ENCODE assay signal across 8 cellular contexts in genomic region chr17:77375917-77376651, GRCh38.
DNase-seq lines count a peak whose midpoint lies in the region; ATAC-seq and TF ChIP-seq lines count a peak whose summit lies in the region.

No MANE protein-coding gene starts in this region.

- peak overlapping the region; percentile 89 for H3K27ac ChIP-seq in WERI-Rb-1
- H3K27ac ChIP-seq in tibial nerve = peak overlapping the region; percentile 15 to 95 (median 90)
- peak overlapping the region in 10 of 59 donors; percentile 15 to 95 (median 66) for H3K27ac ChIP-seq in dorsolateral prefrontal cortex

- H3K36me3 ChIP-seq in WERI-Rb-1 (peaks cover 22% of the 10 kb centered on the region), tibial nerve (no peaks in the 10 kb centered on the region)

- H3K9me3 ChIP-seq in WERI-Rb-1 (ENCODE audit: severe bottlenecking) (no peaks in the 10 kb centered on the region), tibial nerve (no peaks in the 10 kb centered on the region)

- DNase-seq in Calu3 = no peak
- DNase-seq in WERI-Rb-1 = peak; percentile 80
- DNase-seq in chondrocyte (ENCODE audit: low spot score) = no peak
- peak; percentile 85 for DNase-seq in natural killer cell treated with Interleukin-12 subunit alpha and Interleukin-12 subunit beta and Interleukin-15 and Interleukin-18, amount 100 ng/mL, for 72 hours (ENCODE audit: low spot score)
- no peak for DNase-seq in tibial nerve (ENCODE audit: low spot score in 2 of 2)
- DNase-seq in putamen (ENCODE audit: low spot score) = no peak
- DNase-seq in dorsolateral prefrontal cortex = no peak
- no peak for DNase-seq in NCI-H446 treated with DMSO at 0.1 percent for 48 hours (lab: John Stamatoyannopoulos, UW)

- H3K4me1 Mint-ChIP-seq in Calu3 (ENCODE audit: low read depth, unreplicated experiment) (peaks cover 24% of the 10 kb centered on the region), chondrocyte (ENCODE audit: low read depth) (peaks cover 69% of the 10 kb centered on the region)
- H3K4me1 Mint-ChIP-seq in natural killer cell treated with Interleukin-12 subunit alpha and Interleukin-12 subunit beta and Interleukin-15 and Interleukin-18, amount 100 ng/mL, for 72 hours (ENCODE audit: low read depth in 2 of 2) = peaks cover 32 to 44% of the 10 kb centered on the region in 2 donors

- TF ChIP-seq CTCF in Calu3 (IDR thresholded peaks at IDR 0.05; ENCODE audit: unreplicated experiment) (no peak), WERI-Rb-1 (IDR thresholded peaks at IDR 0.05; ENCODE audit: low read depth, low read length) (no peak), chondrocyte (IDR thresholded peaks at IDR 0.05) (no peak), tibial nerve (IDR thresholded peaks at IDR 0.05) (no peak), dorsolateral prefrontal cortex (IDR thresholded peaks at IDR 0.05 in 54 of 56, conservative IDR thresholded peaks at IDR 0.05 in 2 of 56; ENCODE audit: low read depth in 1 of 56, partially characterized antibody in 56 of 56) (no peak)

- TF ChIP-seq EP300 in tibial nerve (IDR thresholded peaks at IDR 0.05) = no peak

- H3K9me3 Mint-ChIP-seq in Calu3 (ENCODE audit: low read depth, unreplicated experiment) (no peaks in the 10 kb centered on the region), chondrocyte (ENCODE audit: low read depth) (no peaks in the 10 kb centered on the region)
- H3K9me3 Mint-ChIP-seq in natural killer cell treated with Interleukin-12 subunit alpha and Interleukin-12 subunit beta and Interleukin-15 and Interleukin-18, amount 100 ng/mL, for 72 hours = no peaks in the 10 kb centered on the region

- WGBS in tibial nerve, 2 donors = 28 to 38% methylated on average over 18 to 20 of the region's 20 CpGs

- TF ChIP-seq POLR2A in tibial nerve (IDR thresholded peaks at IDR 0.05) = no peak

- H3K36me3 Mint-ChIP-seq in Calu3 (ENCODE audit: insufficient read depth, unreplicated experiment) (peaks cover 51% of the 10 kb centered on the region), chondrocyte (ENCODE audit: low read depth) (no peaks in the 10 kb centered on the region)
- no peaks in the 10 kb centered on the region for H3K36me3 Mint-ChIP-seq in natural killer cell treated with Interleukin-12 subunit alpha and Interleukin-12 subunit beta and Interleukin-15 and Interleukin-18, amount 100 ng/mL, for 72 hours

- H3K27me3 Mint-ChIP-seq in Calu3 (ENCODE audit: unreplicated experiment) (no peaks in the 10 kb centered on the region), chondrocyte (ENCODE audit: low read depth) (no peaks in the 10 kb centered on the region)
- H3K27me3 Mint-ChIP-seq in natural killer cell treated with Interleukin-12 subunit alpha and Interleukin-12 subunit beta and Interleukin-15 and Interleukin-18, amount 100 ng/mL, for 72 hours = no peaks in the 10 kb centered on the region

- no TSS peak for BruUV-seq in Calu3 (replicated peaks; lab: Mats Ljungman, UMichigan)

- peak overlapping the region; percentile 8 for H3K27ac Mint-ChIP-seq in Calu3 (ENCODE audit: unreplicated experiment)
- H3K27ac Mint-ChIP-seq in chondrocyte (ENCODE audit: unreplicated experiment) = peak overlapping the region; percentile 80
- H3K27ac Mint-ChIP-seq in natural killer cell treated with Interleukin-12 subunit alpha and Interleukin-12 subunit beta and Interleukin-15 and Interleukin-18, amount 100 ng/mL, for 72 hours = peak overlapping the region; percentile 46 to 61

- intact Hi-C loops in Calu3 (cut with micrococcal nuclease; ENCODE audit: unreplicated experiment) (no loop called here), dorsolateral prefrontal cortex (cut with DNase I) (no loop called here)

- peak; percentile 77 for ATAC-seq in natural killer cell treated with Interleukin-12 subunit alpha and Interleukin-12 subunit beta and Interleukin-15 and Interleukin-18, amount 100 ng/mL, for 72 hours

- H3K27me3 ChIP-seq in WERI-Rb-1 (ENCODE audit: insufficient read depth, low read depth, severe bottlenecking) = no peaks in the 10 kb centered on the region
- H3K27me3 ChIP-seq in tibial nerve = no peaks in the 10 kb centered on the region
- no peaks in the 10 kb centered on the region for H3K27me3 ChIP-seq in dorsolateral prefrontal cortex

- H3K4me3 ChIP-seq in WERI-Rb-1 (ENCODE audit: low read depth, low read length) (peak overlapping the region; percentile 14), tibial nerve (peak overlapping the region in 3 of 4 donors; percentile 3 to 75 (median 20)), dorsolateral prefrontal cortex (peak overlapping the region in 9 of 59 donors; percentile 3 to 84 (median 74))

- H3K4me1 ChIP-seq in tibial nerve = peaks cover 0 to 90% (median 78%) of the 10 kb centered on the region in 4 donors

- H3K4me3 Mint-ChIP-seq in Calu3 (ENCODE audit: low read depth, unreplicated experiment) (no peak overlapping the region), chondrocyte (ENCODE audit: unreplicated experiment) (peak overlapping the region; percentile 87)
- H3K4me3 Mint-ChIP-seq in natural killer cell treated with Interleukin-12 subunit alpha and Interleukin-12 subunit beta and Interleukin-15 and Interleukin-18, amount 100 ng/mL, for 72 hours = peak overlapping the region; percentile 85

- CTCF ChIA-PET in Calu3 (lab: Charles Lee) = no interaction called here

Comparison
In these comparisons a context has a peak if more than half of its experiments do, and no peak if none do; other contexts are left out.
1. DNase-seq: peak in WERI-Rb-1 (single experiment) and natural killer cell treated with Interleukin-12 subunit alpha and Interleukin-12 subunit beta and Interleukin-15 and Interleukin-18, amount 100 ng/mL, for 72 hours (single experiment); none in Calu3 (single experiment), chondrocyte (single experiment), tibial nerve (0 of 2), putamen (single experiment), dorsolateral prefrontal cortex (0 of 10) and NCI-H446 treated with DMSO at 0.1 percent for 48 hours (single experiment).
2. H3K27ac Mint-ChIP-seq: peak in every context shown above with its lines; median percentile 80 in chondrocyte; 54 in natural killer cell treated with Interleukin-12 subunit alpha and Interleukin-12 subunit beta and Interleukin-15 and Interleukin-18, amount 100 ng/mL, for 72 hours; 8 in Calu3.